In the genomic region with DNA sequence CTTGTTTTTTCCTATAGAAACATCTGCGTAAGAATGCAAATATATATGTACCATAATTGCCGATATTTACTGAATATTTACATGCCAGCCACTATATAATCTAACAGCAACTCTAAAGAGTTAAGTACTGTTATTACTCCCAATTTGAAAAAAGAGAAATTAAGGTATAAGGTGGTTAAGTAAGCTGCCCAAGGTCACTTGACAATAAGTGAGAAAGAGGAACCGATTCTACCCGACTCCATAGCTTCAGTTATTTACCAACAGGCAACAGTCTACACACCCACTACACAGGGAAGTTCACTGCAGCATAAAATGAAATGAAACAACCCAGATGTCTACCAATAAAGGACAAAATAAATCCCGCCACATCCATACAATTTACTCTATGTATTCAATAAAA, we compare ENCODE assay signal across 8 cellular contexts. TPM values are rescaled to one million over a fixed set of nuclear protein-coding genes. Genes with fewer than 3 reads are reported as not detected.
DNase-seq lines count a peak whose midpoint lies in the region; ATAC-seq and TF ChIP-seq lines count a peak whose summit lies in the region.

No MANE protein-coding gene starts in this region.

- peak overlapping the region; percentile 52 to 98 (median 92); a peak in 21 of 22 replicates for H3K27ac ChIP-seq in BLaER1 treated with 17β-estradiol and CSF1 and Interleukin-3, amounts not matched to agents 10 nM and 100 nM
- peak overlapping the region in 1 of 2 donors; percentile 70 for H3K27ac ChIP-seq in breast epithelium

- peak overlapping the region; percentile 82 to 98 (median 92); a peak in 20 of 22 replicates for H3K9ac ChIP-seq in BLaER1 treated with 17β-estradiol and CSF1 and Interleukin-3, amounts not matched to agents 10 nM and 100 nM

- TF ChIP-seq POLR2A in breast epithelium (IDR thresholded peaks at IDR 0.05) = no peak

- peak overlapping the region; percentile 71 to 90 (median 86); a peak in 18 of 22 replicates for H3K4me2 ChIP-seq in BLaER1 treated with 17β-estradiol and CSF1 and Interleukin-3, amounts not matched to agents 10 nM and 100 nM

- peaks cover 5% of the 10 kb centered on the region for H3K27me3 Mint-ChIP-seq in mesothelial cell of epicardium (ENCODE audit: low read depth)

- H3K4me1 ChIP-seq in BLaER1 treated with 17β-estradiol and CSF1 and Interleukin-3, amounts not matched to agents 10 nM and 100 nM = peaks cover 25 to 58% (median 30%) of the 10 kb centered on the region in 10 experiments
- no peaks in the 10 kb centered on the region for H3K4me1 ChIP-seq in breast epithelium

- H4K20me1 ChIP-seq in BLaER1 treated with 17β-estradiol and CSF1 and Interleukin-3, amounts not matched to agents 10 nM and 100 nM = peaks cover 0 to 17% (median 6%) of the 10 kb centered on the region in 11 experiments; a peak in 7 of 22 replicates

- DNase-seq in NOMO-1 treated with DMSO at 0.1 percent for 48 hours (lab: John Stamatoyannopoulos, UW; ENCODE audit: unreplicated experiment) (peak; percentile 94), breast epithelium (ENCODE audit: low spot score in 2 of 2) (no peak), mesothelial cell of epicardium (ENCODE audit: low spot score in 2 of 2, unreplicated experiment in 2 of 2) (no peak), sciatic nerve (ENCODE audit: low spot score) (no peak), HPDE6-E6E7 (ENCODE audit: extremely low spot score) (no peak)

- no peaks in the 10 kb centered on the region for H3K27me3 ChIP-seq in BLaER1 treated with 17β-estradiol and CSF1 and Interleukin-3, amounts not matched to agents 10 nM and 100 nM
- no peaks in the 10 kb centered on the region for H3K27me3 ChIP-seq in breast epithelium

- H3K4me3 Mint-ChIP-seq in mesothelial cell of epicardium = peak overlapping the region; percentile 87

- H3K4me3 ChIP-seq in BLaER1 treated with 17β-estradiol and CSF1 and Interleukin-3, amounts not matched to agents 10 nM and 100 nM = peak overlapping the region; percentile 66 to 95 (median 80)
- peak overlapping the region; percentile 69 to 96 (median 84) for H3K4me3 ChIP-seq in breast epithelium

- peak; percentile 70 for ATAC-seq in GM18861 (IDR thresholded peaks at IDR 0.05; ENCODE audit: unreplicated experiment)
- ATAC-seq in HG03025 (IDR thresholded peaks at IDR 0.05; ENCODE audit: low FRiP score, unreplicated experiment) = peak; percentile 42
- ATAC-seq in sciatic nerve = no peak

- H3K36me3 ChIP-seq in BLaER1 treated with 17β-estradiol and CSF1 and Interleukin-3, amounts not matched to agents 10 nM and 100 nM = peaks cover 0 to 26% (median 16%) of the 10 kb centered on the region in 11 experiments; a peak in 15 of 22 replicates
- no peaks in the 10 kb centered on the region for H3K36me3 ChIP-seq in breast epithelium

- intact Hi-C loops in breast epithelium (cut with DNase I; ENCODE audit: low total_unique reads) = no loop called here
- intact Hi-C loops in sciatic nerve (cut with DNase I) = no loop called here

- no peaks in the 10 kb centered on the region for H3K36me3 Mint-ChIP-seq in mesothelial cell of epicardium

- no peak for TF ChIP-seq CTCF in breast epithelium (IDR thresholded peaks at IDR 0.05)
- no peak for TF ChIP-seq CTCF in mesothelial cell of epicardium (IDR thresholded peaks at IDR 0.05; ENCODE audit: unreplicated experiment)

- peaks cover under 1% of the 10 kb centered on the region for H3K9me3 Mint-ChIP-seq in mesothelial cell of epicardium

- H3K9me3 ChIP-seq in BLaER1 treated with 17β-estradiol and CSF1 and Interleukin-3, amounts not matched to agents 10 nM and 100 nM (replicated peaks in 1 of 11) = peaks cover 6 to 32% (median 18%) of the 10 kb centered on the region in 11 experiments; a peak in 20 of 22 replicates
- H3K9me3 ChIP-seq in breast epithelium = no peaks in the 10 kb centered on the region

- peaks cover 17% of the 10 kb centered on the region for H3K4me1 Mint-ChIP-seq in mesothelial cell of epicardium

- peak overlapping the region; percentile 87 for H3K27ac Mint-ChIP-seq in mesothelial cell of epicardium

RNA-seq across cellular contexts. Expression of a gene that starts 1.1 kb away (rescaled TPM):
- total RNA-seq in breast epithelium = 10 to 100 TPM; 46.7 to 64.4 (median 48.5) TPM
- total RNA-seq in mesothelial cell of epicardium = 38.3 to 46.3 TPM (median 42.0 TPM) in 3 replicates
- 27.0 TPM for total RNA-seq in sciatic nerve
